In the genomic region with DNA sequence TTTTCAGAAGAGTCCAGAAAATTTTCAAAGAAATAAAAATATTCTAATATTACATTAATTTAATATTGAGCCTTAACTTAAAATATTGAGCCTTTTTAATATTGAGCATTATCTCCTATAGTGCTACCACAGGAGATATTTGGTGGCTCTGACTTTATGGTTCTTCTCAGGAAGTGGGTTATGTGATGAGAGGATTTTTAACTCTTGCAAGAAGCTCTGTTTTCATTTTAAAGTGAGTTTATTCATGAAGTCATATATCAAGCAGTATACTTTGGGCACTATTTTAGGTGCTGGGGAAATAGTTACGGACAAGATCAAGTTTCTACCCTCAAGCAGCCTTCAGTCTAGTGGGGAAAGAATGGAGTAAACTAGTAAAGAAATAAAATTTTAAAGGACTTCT, we compare ENCODE assay signal across 1 cellular context.
TF ChIP-seq lines count a peak whose summit lies in the region.

No MANE protein-coding gene starts in this region.

TF ChIP-seq in GM23338, 12 proteins besides CTCF, POLR2A, EP300 and RAD21 (continued from another document):
- TF ChIP-seq, protein P1, sequence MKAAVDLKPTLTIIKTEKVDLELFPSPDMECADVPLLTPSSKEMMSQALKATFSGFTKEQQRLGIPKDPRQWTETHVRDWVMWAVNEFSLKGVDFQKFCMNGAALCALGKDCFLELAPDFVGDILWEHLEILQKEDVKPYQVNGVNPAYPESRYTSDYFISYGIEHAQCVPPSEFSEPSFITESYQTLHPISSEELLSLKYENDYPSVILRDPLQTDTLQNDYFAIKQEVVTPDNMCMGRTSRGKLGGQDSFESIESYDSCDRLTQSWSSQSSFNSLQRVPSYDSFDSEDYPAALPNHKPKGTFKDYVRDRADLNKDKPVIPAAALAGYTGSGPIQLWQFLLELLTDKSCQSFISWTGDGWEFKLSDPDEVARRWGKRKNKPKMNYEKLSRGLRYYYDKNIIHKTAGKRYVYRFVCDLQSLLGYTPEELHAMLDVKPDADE (IDR thresholded peaks at IDR 0.05) = no peak
- TF ChIP-seq ZNF114 (CRISPR knock-in tag; IDR thresholded peaks at IDR 0.05) (no peak), STAT1 (IDR thresholded peaks at IDR 0.05; ENCODE audit: unreplicated experiment) (no peak), EZH2 (IDR thresholded peaks at IDR 0.05; ENCODE audit: low read depth, unreplicated experiment) (no peak), NANOG (IDR thresholded peaks at IDR 0.05; ENCODE audit: borderline replicate concordance) (no peak), ZNF331 (CRISPR knock-in tag; IDR thresholded peaks at IDR 0.05; ENCODE audit: low read depth) (no peak), CREB1 (CRISPR knock-in tag; IDR thresholded peaks at IDR 0.05; ENCODE audit: low read depth) (no peak), POLR2AphosphoS5 (IDR thresholded peaks at IDR 0.05; ENCODE audit: low read depth) (no peak), JUNB (IDR thresholded peaks at IDR 0.05; ENCODE audit: unreplicated experiment) (no peak), ZNF462 (CRISPR knock-in tag; IDR thresholded peaks at IDR 0.05) (no peak)
- TF ChIP-seq, protein P2, sequence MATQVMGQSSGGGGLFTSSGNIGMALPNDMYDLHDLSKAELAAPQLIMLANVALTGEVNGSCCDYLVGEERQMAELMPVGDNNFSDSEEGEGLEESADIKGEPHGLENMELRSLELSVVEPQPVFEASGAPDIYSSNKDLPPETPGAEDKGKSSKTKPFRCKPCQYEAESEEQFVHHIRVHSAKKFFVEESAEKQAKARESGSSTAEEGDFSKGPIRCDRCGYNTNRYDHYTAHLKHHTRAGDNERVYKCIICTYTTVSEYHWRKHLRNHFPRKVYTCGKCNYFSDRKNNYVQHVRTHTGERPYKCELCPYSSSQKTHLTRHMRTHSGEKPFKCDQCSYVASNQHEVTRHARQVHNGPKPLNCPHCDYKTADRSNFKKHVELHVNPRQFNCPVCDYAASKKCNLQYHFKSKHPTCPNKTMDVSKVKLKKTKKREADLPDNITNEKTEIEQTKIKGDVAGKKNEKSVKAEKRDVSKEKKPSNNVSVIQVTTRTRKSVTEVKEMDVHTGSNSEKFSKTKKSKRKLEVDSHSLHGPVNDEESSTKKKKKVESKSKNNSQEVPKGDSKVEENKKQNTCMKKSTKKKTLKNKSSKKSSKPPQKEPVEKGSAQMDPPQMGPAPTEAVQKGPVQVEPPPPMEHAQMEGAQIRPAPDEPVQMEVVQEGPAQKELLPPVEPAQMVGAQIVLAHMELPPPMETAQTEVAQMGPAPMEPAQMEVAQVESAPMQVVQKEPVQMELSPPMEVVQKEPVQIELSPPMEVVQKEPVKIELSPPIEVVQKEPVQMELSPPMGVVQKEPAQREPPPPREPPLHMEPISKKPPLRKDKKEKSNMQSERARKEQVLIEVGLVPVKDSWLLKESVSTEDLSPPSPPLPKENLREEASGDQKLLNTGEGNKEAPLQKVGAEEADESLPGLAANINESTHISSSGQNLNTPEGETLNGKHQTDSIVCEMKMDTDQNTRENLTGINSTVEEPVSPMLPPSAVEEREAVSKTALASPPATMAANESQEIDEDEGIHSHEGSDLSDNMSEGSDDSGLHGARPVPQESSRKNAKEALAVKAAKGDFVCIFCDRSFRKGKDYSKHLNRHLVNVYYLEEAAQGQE (IDR thresholded peaks at IDR 0.05; ENCODE audit: unreplicated experiment) = no peak
TF ChIP-seq in GM23338: peak in this region for 0.
